Comparison of ENCODE assay signal across 9 cellular contexts in genomic region chr16:57478396-57479024, GRCh38. TPM values are rescaled to one million over a fixed set of nuclear protein-coding genes. Genes with fewer than 3 reads are reported as not detected.
DNase-seq lines count a peak whose midpoint lies in the region; ATAC-seq and TF ChIP-seq lines count a peak whose summit lies in the region.
"Had no signal": no experiment of that assay in that cellular context is flagged by ENCODE, and none has a peak within 500 bp of the region (broad histone marks: within the 10 kb centered on the region; RNA-seq: fewer than 3 reads in every experiment).

No MANE protein-coding gene starts in this region.

- peaks cover 48% of the 10 kb centered on the region for H3K36me3 Mint-ChIP-seq in Caco-2 (ENCODE audit: insufficient read depth, unreplicated experiment)
- H3K36me3 Mint-ChIP-seq: activated naive CD8-positive, alpha-beta T cell had no signal

- H3K4me3 ChIP-seq in Caco-2 (ENCODE audit: low read depth, low read length) (peak overlapping the region; percentile 50; the same call in 1 of the 2 replicates), coronary artery (peak overlapping the region; percentile 74), neuronal stem cell (ENCODE audit: low read length in 2 of 2) (no peak overlapping the region)
- H3K4me3 ChIP-seq: K562 had no signal

- no peak overlapping the region for H4K91ac ChIP-seq in neuronal stem cell (ENCODE audit: low read depth, low read length, poor library complexity)

- H2AK5ac ChIP-seq in neuronal stem cell (ENCODE audit: low read depth, low read length): no peak overlapping the region

- TSS peak; percentile 25 for BruUV-seq in Caco-2 (replicated peaks; lab: Mats Ljungman, UMichigan)

- ATAC-seq in GM19351 (IDR thresholded peaks at IDR 0.05; ENCODE audit: unreplicated experiment): no peak
- ATAC-seq: K562 had no signal

- H3K4me1 Mint-ChIP-seq in Caco-2 (ENCODE audit: low read depth, unreplicated experiment): peaks cover 38% of the 10 kb centered on the region

- H2BK12ac ChIP-seq in neuronal stem cell (ENCODE audit: low read length): no peak overlapping the region

- CTCF ChIA-PET in Caco-2 (lab: Charles Lee): interaction anchor here (2.1 kb wide), 1 partner anchor 41 kb away, joined by 23 read pairs; no protein-coding TSS in a partner anchor

- H3K14ac ChIP-seq in neuronal stem cell (ENCODE audit: low read length): no peak overlapping the region

- no peak for DNase-seq in Caco-2
- DNase-seq in coronary artery (ENCODE audit: low spot score): no peak
- DNase-seq in neuronal stem cell (ENCODE audit: low spot score): no peak
- DNase-seq in HPDE6-E6E7 (ENCODE audit: extremely low spot score): no peak
- no peak for DNase-seq in NCI-H774 (lab: John Stamatoyannopoulos, UW)
- DNase-seq: DMS53 had no signal

- no peak overlapping the region for H3K4ac ChIP-seq in neuronal stem cell (ENCODE audit: low read length)

- H3K36me3 ChIP-seq in Caco-2 (ENCODE audit: control insufficient read depth, insufficient read depth, low read length) (peaks cover 13% of the 10 kb centered on the region), neuronal stem cell (replicated peaks in 1 of 2; ENCODE audit: control insufficient read depth in 2 of 2, insufficient read depth in 2 of 2, low read length in 2 of 2) (peaks cover 6 to 9% of the 10 kb centered on the region in 2 donors)

- H3K79me1 ChIP-seq in neuronal stem cell (ENCODE audit: low read depth, low read length): peaks cover 7% of the 10 kb centered on the region

- no peak overlapping the region for H3K23ac ChIP-seq in neuronal stem cell (ENCODE audit: low read depth, low read length, poor library complexity)

- H3K27me3 Mint-ChIP-seq in Caco-2 (ENCODE audit: insufficient read depth, unreplicated experiment): no peaks in the 10 kb centered on the region
- H3K27me3 Mint-ChIP-seq: activated naive CD8-positive, alpha-beta T cell had no signal

- H3K4me1 ChIP-seq in Caco-2 (peaks cover 38% of the 10 kb centered on the region), neuronal stem cell (ENCODE audit: control insufficient read depth in 2 of 2, insufficient read depth in 1 of 2, low read depth in 1 of 2, low read length in 2 of 2) (peaks cover 33 to 35% of the 10 kb centered on the region in 2 donors)

- no peak overlapping the region for H4K8ac ChIP-seq in neuronal stem cell (ENCODE audit: low read depth, low read length)

- no peaks in the 10 kb centered on the region for H3K9me3 Mint-ChIP-seq in Caco-2 (ENCODE audit: unreplicated experiment)

- peak overlapping the region; percentile 89 for H3K4me3 Mint-ChIP-seq in Caco-2 (ENCODE audit: unreplicated experiment)
- H3K4me3 Mint-ChIP-seq: activated naive CD8-positive, alpha-beta T cell had no signal

- intact Hi-C loops in Caco-2 (cut with micrococcal nuclease; ENCODE audit: unreplicated experiment): no loop called here

- no peak overlapping the region for H3K9ac ChIP-seq in neuronal stem cell (ENCODE audit: low read depth, low read length, poor library complexity)

- H2BK120ac ChIP-seq in neuronal stem cell (ENCODE audit: low read depth, low read length): no peak overlapping the region

- POLR2A ChIA-PET in Caco-2 (lab: Charles Lee): interaction anchor here (1.9 kb wide), 1 partner anchor 31 kb away, joined by 15 read pairs; the partner anchor contains the start of genes CIAPIN1 and COQ9

- peak overlapping the region; percentile 64 to 90 for H3K27ac ChIP-seq in coronary artery
- H3K27ac ChIP-seq in neuronal stem cell (replicated peaks; ENCODE audit: low read length): no peak overlapping the region

- H3K9me3 ChIP-seq in Caco-2 (no peaks in the 10 kb centered on the region), neuronal stem cell (replicated peaks in 1 of 2; ENCODE audit: control insufficient read depth in 2 of 2, insufficient read depth in 1 of 2, low read depth in 1 of 2, low read length in 2 of 2) (no peaks in the 10 kb centered on the region)

- H3K27me3 ChIP-seq in Caco-2 (replicated peaks; ENCODE audit: control insufficient read depth, insufficient read depth, low read length): no peaks in the 10 kb centered on the region
- peaks cover 0 to 6% (median 0%) of the 10 kb centered on the region in 3 experiments for H3K27me3 ChIP-seq in neuronal stem cell (ENCODE audit: control insufficient read depth in 3 of 3, insufficient read depth in 3 of 3, low read depth in 1 of 3, low read length in 3 of 3)

- no peak overlapping the region for H3K4me2 ChIP-seq in neuronal stem cell (ENCODE audit: insufficient read depth, low read length, poor library complexity, severe bottlenecking)

- no peak overlapping the region for H2BK5ac ChIP-seq in neuronal stem cell (ENCODE audit: low read length)

- H2AFZ ChIP-seq in neuronal stem cell (ENCODE audit: low read length): peak overlapping the region; percentile 87

- no peak overlapping the region for H3K27ac Mint-ChIP-seq in Caco-2 (ENCODE audit: unreplicated experiment)
- H3K27ac Mint-ChIP-seq: activated naive CD8-positive, alpha-beta T cell had no signal

- TF ChIP-seq CTCF in Caco-2 (IDR thresholded peaks at IDR 0.05; ENCODE audit: insufficient read depth in 1 of 2, low read depth in 1 of 2, low read length in 1 of 2, severe bottlenecking in 1 of 2, unreplicated experiment in 1 of 2): no peak
- no peak for TF ChIP-seq CTCF in coronary artery (IDR thresholded peaks at IDR 0.05)

- 100% methylated on average over 3 of the region's 8 CpGs; no CpG with 5 or more reads in 1 of the 2 donors for WGBS in neuronal stem cell (ENCODE audit: extremely low coverage in 2 of 2, insufficient read length in 2 of 2, insufficient replicate concordance in 1 of 2), 2 donors

- H2BK15ac ChIP-seq in neuronal stem cell (ENCODE audit: low read length): no peak overlapping the region

- H3K18ac ChIP-seq in neuronal stem cell (ENCODE audit: low read length): no peak overlapping the region

RNA-seq across cellular contexts. Expression of gene DOK4, which starts 7.8 kb away (rescaled TPM):
- total RNA-seq in Caco-2 (2022): 111 and 122 TPM in 2 replicates
- polyA plus RNA-seq in neuronal stem cell (2013, experiment 1 of 2): 17.3 TPM
- 15.7 TPM for polyA plus RNA-seq in neuronal stem cell (2013, experiment 2 of 2)

RNA-seq across cellular contexts. Expression of gene POLR2C, which starts 16.0 kb away (rescaled TPM):
- 100 and 102 TPM in 2 replicates for total RNA-seq in Caco-2 (2022)
- polyA plus RNA-seq in neuronal stem cell (2013, experiment 1 of 2): 50.6 TPM
- 49.2 TPM for polyA plus RNA-seq in neuronal stem cell (2013, experiment 2 of 2)

RNA-seq across cellular contexts. Expression of gene COQ9, which starts 31.2 kb away (rescaled TPM):
- 50.9 and 54.2 TPM in 2 replicates for total RNA-seq in Caco-2 (2022)
- polyA plus RNA-seq in neuronal stem cell (2013, experiment 1 of 2): 14.7 TPM
- polyA plus RNA-seq in neuronal stem cell (2013, experiment 2 of 2): 14.9 TPM

RNA-seq across cellular contexts. Expression of gene CIAPIN1, which starts 31.3 kb away (rescaled TPM):
- total RNA-seq in Caco-2 (2022): 98.3 and 103 TPM in 2 replicates
- 48.4 TPM for polyA plus RNA-seq in neuronal stem cell (2013, experiment 1 of 2)
- 48.9 TPM for polyA plus RNA-seq in neuronal stem cell (2013, experiment 2 of 2)

RNA-seq across cellular contexts. Expression of gene CCDC102A, which starts 57.9 kb away (rescaled TPM):
- 9.1 and 11.8 TPM in 2 replicates for total RNA-seq in Caco-2 (2022)
- polyA plus RNA-seq in neuronal stem cell (2013, experiment 1 of 2): 6.4 TPM
- polyA plus RNA-seq in neuronal stem cell (2013, experiment 2 of 2): 6.3 TPM

Comparison
In these comparisons a context has a peak if more than half of its experiments do, and no peak if none do; other contexts are left out.
1. H3K4me3 ChIP-seq: peak in Caco-2 (single experiment) and coronary artery (single experiment); none in neuronal stem cell (0 of 2).